8 cellular contexts compared by ENCODE assay signal in genomic region chr11:121467965-121468364, GRCh38. TPM values are rescaled to one million over a fixed set of nuclear protein-coding genes. Genes with fewer than 3 reads are reported as not detected.
DNase-seq lines count a peak whose midpoint lies in the region; ATAC-seq and TF ChIP-seq lines count a peak whose summit lies in the region.

No MANE protein-coding gene starts in this region.

- H3K79me2 ChIP-seq in OCI-LY7 (ENCODE audit: insufficient read depth, low read depth, low read length) (peaks cover 100% of the 10 kb centered on the region), MM.1S (ENCODE audit: low read length) (no peaks in the 10 kb centered on the region)

- H3K4me2 ChIP-seq in OCI-LY7 (ENCODE audit: low read length) (peak overlapping the region; percentile 77), MM.1S (ENCODE audit: low read depth, low read length) (no peak overlapping the region)

- H3K4me1 ChIP-seq in OCI-LY7 (ENCODE audit: insufficient read depth, low read length, poor library complexity, severe bottlenecking) (peaks cover 64% of the 10 kb centered on the region), MM.1S (ENCODE audit: low read length) (no peaks in the 10 kb centered on the region)

- no peaks in the 10 kb centered on the region for H3F3A ChIP-seq in MM.1S (ENCODE audit: insufficient read depth, low read length)

- H3K4me3 ChIP-seq in OCI-LY7 (ENCODE audit: low read depth, low read length, poor library complexity, severe bottlenecking) (peak overlapping the region; percentile 53), skin epidermis (no peak overlapping the region), MM.1S (ENCODE audit: low read length) (no peak overlapping the region)

- CTCF ChIA-PET in OCI-LY7 (lab: Charles Lee; ENCODE audit: unreplicated experiment), result interaction anchor here (0.7 kb wide), 1 partner anchor 11 kb away, joined by 3 read pairs; no protein-coding TSS in a partner anchor

- no peaks in the 10 kb centered on the region for H3K27me3 ChIP-seq in MM.1S (replicated peaks; ENCODE audit: insufficient read depth, low read length)

- peak overlapping the region; percentile 70 for H3K27ac ChIP-seq in OCI-LY7 (ENCODE audit: low read depth, low read length, poor library complexity, severe bottlenecking)
- H3K27ac ChIP-seq in skin epidermis, result peak overlapping the region in 13 of 21 experiments; percentile 10 to 73 (median 39)
- H3K27ac ChIP-seq in MM.1S (ENCODE audit: low read length), result no peak overlapping the region

- peaks cover 94% of the 10 kb centered on the region for H3K36me3 ChIP-seq in OCI-LY7 (ENCODE audit: insufficient read depth, low read length)
- H3K36me3 ChIP-seq in MM.1S (replicated peaks; ENCODE audit: insufficient read depth, low read length), result no peaks in the 10 kb centered on the region

- peaks cover 60% of the 10 kb centered on the region for H4K20me1 ChIP-seq in OCI-LY7 (ENCODE audit: insufficient read depth, low read length)
- H4K20me1 ChIP-seq in MM.1S (ENCODE audit: insufficient read depth, low read length), result no peaks in the 10 kb centered on the region

- DNase-seq in GM10266 (ENCODE audit: extremely low spot score) (peak; percentile 70), OCI-LY7 (ENCODE audit: low spot score) (no peak), MM.1S (no peak), 8988T (no peak), NCI-H2227 treated with DMSO at 0.1 percent for 48 hours (lab: John Stamatoyannopoulos, UW) (no peak)
- DNase-seq in activated naive CD4-positive, alpha-beta T cell treated with anti-CD3 and anti-CD28 coated beads, Interleukin-2, amount 50 U/mL, for 16 hours, result peak; percentile 83

- no peak for TF ChIP-seq CTCF in GM10266 (IDR thresholded peaks at IDR 0.05; ENCODE audit: control insufficient read depth, insufficient read depth, low read depth, missing control alignments)
- no peak for TF ChIP-seq CTCF in OCI-LY7 (conservative IDR thresholded peaks at IDR 0.05; ENCODE audit: low read length)
- no peak for TF ChIP-seq CTCF in MM.1S (IDR thresholded peaks at IDR 0.05; ENCODE audit: low read length)

- no peak overlapping the region for H3K9ac ChIP-seq in MM.1S (ENCODE audit: low read length)

- H3K9me2 ChIP-seq in OCI-LY7 (ENCODE audit: insufficient read depth, low read length), result no peaks in the 10 kb centered on the region
- H3K9me2 ChIP-seq in MM.1S (replicated peaks; ENCODE audit: insufficient read depth, low read length), result no peaks in the 10 kb centered on the region

- H3K9me3 ChIP-seq in OCI-LY7 (ENCODE audit: low read length) (no peaks in the 10 kb centered on the region), MM.1S (replicated peaks; ENCODE audit: insufficient read depth, low read length) (no peaks in the 10 kb centered on the region)

- H2AFZ ChIP-seq in OCI-LY7 (ENCODE audit: low read length) (no peak overlapping the region), MM.1S (ENCODE audit: low read length) (no peak overlapping the region)

- intact Hi-C loops in OCI-LY7 (cut with micrococcal nuclease; ENCODE audit: unreplicated experiment), result no loop called here

- peak; percentile 42 for ATAC-seq in GM21619 (IDR thresholded peaks at IDR 0.05; ENCODE audit: unreplicated experiment)

- POLR2A ChIA-PET in OCI-LY7 (lab: Charles Lee), result interaction anchor here (0.6 to 4.1 kb wide), 9 partner anchors 12 to 139 kb away, joined by 3 to 23 read pairs (median 4); no protein-coding TSS in a partner anchor

- no TSS peak for BruUV-seq in OCI-LY7 (replicated peaks; lab: Mats Ljungman, UMichigan)

RNA-seq across cellular contexts. Expression of gene SORL1, which starts 15.9 kb away (rescaled TPM):
- 219 and 228 TPM in 2 replicates for total RNA-seq in OCI-LY7 (2014; rRNA removed; shearing (Covaris generic))
- total RNA-seq in OCI-LY7 (2022), result 400 and 411 TPM in 2 replicates

Comparison
In these comparisons a context has a peak if more than half of its experiments do, and no peak if none do; other contexts are left out.
1. DNase-seq: peak in GM10266 (single experiment) and activated naive CD4-positive, alpha-beta T cell treated with anti-CD3 and anti-CD28 coated beads, Interleukin-2, amount 50 U/mL, for 16 hours (single experiment); none in OCI-LY7 (single experiment), MM.1S (single experiment), 8988T (single experiment) and NCI-H2227 treated with DMSO at 0.1 percent for 48 hours (single experiment).